Comparison of ENCODE assay signal across 25 cellular contexts in genomic region chr3:10405816-10406215, GRCh38.
A peak's percentile ranks its signal among the peaks of the same experiment; 100 is the strongest.
DNase-seq lines count a peak whose midpoint lies in the region; ATAC-seq, FAIRE-seq and TF ChIP-seq lines count a peak whose summit lies in the region.
"Had no signal": no experiment of that assay in that cellular context is flagged by ENCODE, and none has a peak within 500 bp of the region (broad histone marks: within the 10 kb centered on the region; RNA-seq: fewer than 3 reads in every experiment).

No MANE protein-coding gene starts in this region.

- H2AK5ac ChIP-seq in H1 (ENCODE audit: low read depth, low read length): no peak overlapping the region

- H2BK20ac ChIP-seq in H1 (ENCODE audit: low read length): no peak overlapping the region

- no peak for TF ChIP-seq RAD21 in HepG2 (CRISPR knock-in tag; IDR thresholded peaks at IDR 0.05)
- TF ChIP-seq RAD21 in K562 (CRISPR knock-in tag; conservative IDR thresholded peaks at IDR 0.05 in 1 of 2, IDR thresholded peaks at IDR 0.05 in 1 of 2): no peak
- TF ChIP-seq RAD21 in H1 (IDR thresholded peaks at IDR 0.05 in 1 of 2, conservative IDR thresholded peaks at IDR 0.05 in 1 of 2; ENCODE audit: low read depth in 2 of 2, low read length in 2 of 2): no peak

- no peak for TF ChIP-seq CTCF in HepG2 (CRISPR knock-in tag; IDR thresholded peaks at IDR 0.05)
- TF ChIP-seq CTCF in right lobe of liver (IDR thresholded peaks at IDR 0.05): no peak
- TF ChIP-seq CTCF in K562 (IDR thresholded peaks at IDR 0.05 in 2 of 3, conservative IDR thresholded peaks at IDR 0.05 in 1 of 3; ENCODE audit: insufficient read depth in 2 of 3, low read depth in 1 of 3, low read length in 3 of 3): no peak
- TF ChIP-seq CTCF in H1 (IDR thresholded peaks at IDR 0.05; ENCODE audit: control extremely low read depth in 1 of 3, insufficient read depth in 1 of 3, low read depth in 1 of 3, low read length in 3 of 3): no peak
- TF ChIP-seq CTCF in prostate gland (IDR thresholded peaks at IDR 0.05): no peak

- H3K4me3 ChIP-seq in HepG2 (replicated peaks in 1 of 3; ENCODE audit: insufficient read depth in 1 of 3, low read depth in 2 of 3, low read length in 3 of 3): no peak overlapping the region
- H3K4me3 ChIP-seq in right lobe of liver: no peak overlapping the region
- no peak overlapping the region for H3K4me3 ChIP-seq in K562
- H3K4me3 ChIP-seq in H1 (ENCODE audit: extremely low read depth in 1 of 4, insufficient read depth in 2 of 4, low read depth in 3 of 4, low read length in 4 of 4): no peak overlapping the region
- no peak overlapping the region for H3K4me3 ChIP-seq in prostate gland
- H3K4me3 ChIP-seq: BLaER1, GM12878 had no signal

- H3K4me2 ChIP-seq in HepG2 (ENCODE audit: low read depth, low read length) (no peak overlapping the region), K562 (ENCODE audit: insufficient read depth, low read length) (no peak overlapping the region), H1 (ENCODE audit: insufficient read depth in 1 of 2, low read depth in 2 of 2, low read length in 2 of 2) (no peak overlapping the region)
- H3K4me2 ChIP-seq: BLaER1 had no signal

- DNase-seq in HepG2 (ENCODE audit: low spot score) (no peak), right lobe of liver (no peak), K562 (ENCODE audit: extremely low read depth in 1 of 4, low spot score in 3 of 4) (no peak), H1 (ENCODE audit: low read depth in 1 of 2, low spot score in 2 of 2) (no peak), prostate gland (ENCODE audit: low spot score) (no peak), NCI-H748 (lab: John Stamatoyannopoulos, UW; ENCODE audit: unreplicated experiment) (no peak)
- DNase-seq: ACHN; BE2C; C1 segment of cervical spinal cord; CD4-positive, alpha-beta memory T cell; CD4-positive, CD25-positive, alpha-beta regulatory T cell; CD8-positive, alpha-beta memory T cell; COR-L47; DMS 273 treated with DMSO at 0.1 percent for 48 hours; DMS153; DMS53; DMS79; DND-41; EL; GDM1 had no signal

- BruUV-seq in HepG2 (replicated peaks; lab: Mats Ljungman, UMichigan): no TSS peak
- BruUV-seq in K562 (replicated peaks; lab: Mats Ljungman, UMichigan): no TSS peak

- H3K9ac ChIP-seq in HepG2 (ENCODE audit: insufficient read depth, low read depth, low read length): no peak overlapping the region
- no peak overlapping the region for H3K9ac ChIP-seq in K562 (ENCODE audit: insufficient read depth in 1 of 2, low read depth in 2 of 2, low read length in 2 of 2)
- no peak overlapping the region for H3K9ac ChIP-seq in H1 (replicated peaks in 1 of 4; ENCODE audit: extremely low read depth in 1 of 4, low read depth in 3 of 4, low read length in 3 of 4)
- H3K9ac ChIP-seq: BLaER1 had no signal

- no CpG with 5 or more reads among the region's 1 CpG for WGBS in HepG2 (ENCODE audit: low lambda C conversion rate)
- 67% methylated on average over 1 of the region's 1 CpG for WGBS in right lobe of liver (ENCODE audit: insufficient coverage, low coverage, low lambda C conversion rate, missing lambda C conversion rate)
- WGBS in K562 (ENCODE audit: insufficient coverage, low coverage, missing lambda C conversion rate): 14% methylated on average over 1 of the region's 1 CpG
- 100% methylated on average over 1 of the region's 1 CpG; no CpG with 5 or more reads in 1 of the 2 experiments for WGBS in H1 (ENCODE audit: extremely low coverage in 1 of 2, insufficient coverage in 1 of 2, insufficient read length in 1 of 2, insufficient replicate concordance in 2 of 2, low coverage in 1 of 2, low lambda C conversion rate in 2 of 2, missing lambda C conversion rate in 1 of 2), 2 experiments
- WGBS in prostate gland: 30% methylated on average over 1 of the region's 1 CpG

- no peak overlapping the region for H3K23ac ChIP-seq in H1 (ENCODE audit: insufficient read length)

- ATAC-seq in HepG2 (peak; percentile 53), right lobe of liver (no peak), K562 (peak; percentile 8; the same call in 2 of the 3 replicates)
- ATAC-seq: GM12878 had no signal

- in situ Hi-C loops in HepG2 (cut with HindIII; ENCODE audit: extremely low pct_ligation_motif_present, low pct_unique_long_range_greater_than_20kb): no loop called here
- in situ Hi-C loops in K562 (cut with MboI): no loop called here

- H4K8ac ChIP-seq in H1 (ENCODE audit: extremely low read depth, insufficient read depth, low read length): no peak overlapping the region

- H3K56ac ChIP-seq in H1 (replicated peaks; ENCODE audit: insufficient read length, low read depth, low read length): no peak overlapping the region

- no peak overlapping the region for H3K18ac ChIP-seq in H1 (ENCODE audit: extremely low read depth, low read length)

- POLR2A ChIA-PET in HepG2 (lab: Yijun Ruan, JAX): no interaction called here
- POLR2A ChIA-PET in K562 (lab: Yijun Ruan, JAX): no interaction called here
- POLR2A ChIA-PET in H1 (lab: Charles Lee; ENCODE audit: partially characterized antibody): no interaction called here

- TF ChIP-seq EP300 in HepG2 (IDR thresholded peaks at IDR 0.05; ENCODE audit: low read depth in 2 of 2, low read length in 2 of 2) (no peak), HepG2 (CRISPR knock-in tag; IDR thresholded peaks at IDR 0.05; ENCODE audit: borderline replicate concordance) (no peak), K562 (IDR thresholded peaks at IDR 0.05; ENCODE audit: low read length) (no peak), H1 (IDR thresholded peaks at IDR 0.05; ENCODE audit: borderline replicate concordance in 1 of 2, low read depth in 2 of 2, low read length in 2 of 2) (no peak)

- H2AFZ ChIP-seq in HepG2 (ENCODE audit: low read length): no peak overlapping the region
- no peak overlapping the region for H2AFZ ChIP-seq in K562 (ENCODE audit: low read depth, low read length)
- H2AFZ ChIP-seq in H1 (ENCODE audit: low read length): no peak overlapping the region

- TF ChIP-seq POLR2A in HepG2 (IDR thresholded peaks at IDR 0.05; ENCODE audit: insufficient read depth in 1 of 2, low read depth in 2 of 2, low read length in 2 of 2) (no peak), right lobe of liver (IDR thresholded peaks at IDR 0.05) (no peak), K562 (conservative IDR thresholded peaks at IDR 0.05) (no peak), H1 (IDR thresholded peaks at IDR 0.05; ENCODE audit: control extremely low read depth in 1 of 2, low read depth in 2 of 2, low read length in 2 of 2) (no peak), prostate gland (IDR thresholded peaks at IDR 0.05) (no peak)

- H3K79me1 ChIP-seq in H1 (ENCODE audit: low read depth, low read length): no peaks in the 10 kb centered on the region

- H3K9me3 ChIP-seq in HepG2 (ENCODE audit: low read length) (no peaks in the 10 kb centered on the region), right lobe of liver (no peaks in the 10 kb centered on the region), K562 (replicated peaks; ENCODE audit: control insufficient read depth, insufficient read depth, low read depth, low read length) (no peaks in the 10 kb centered on the region), H1 (ENCODE audit: insufficient read depth in 2 of 2, low read depth in 1 of 2, low read length in 1 of 2) (no peaks in the 10 kb centered on the region), prostate gland (no peaks in the 10 kb centered on the region)
- H3K9me3 ChIP-seq: BE2C, BLaER1 had no signal

- FAIRE-seq in HepG2 (lab: Jason Lieb, UNC) (no peak), K562 (lab: Jason Lieb, UNC) (no peak), H1 (lab: Jason Lieb, UNC) (no peak)
- FAIRE-seq: GM12878, GM12892, GM18507 had no signal

- H3K4me1 ChIP-seq in HepG2 (ENCODE audit: insufficient read depth, low read length) (peaks cover 12% of the 10 kb centered on the region), right lobe of liver (no peaks in the 10 kb centered on the region), K562 (replicated peaks in 1 of 2; ENCODE audit: control insufficient read depth in 2 of 2, insufficient read depth in 2 of 2, low read length in 2 of 2) (no peaks in the 10 kb centered on the region; a peak in 1 of 5 replicates), H1 (replicated peaks in 1 of 4; ENCODE audit: control insufficient read depth in 3 of 4, insufficient read depth in 4 of 4, low read length in 3 of 4) (no peaks in the 10 kb centered on the region), prostate gland (replicated peaks) (no peaks in the 10 kb centered on the region)
- H3K4me1 ChIP-seq: BE2C, BLaER1 had no signal

- H4K5ac ChIP-seq in H1 (ENCODE audit: insufficient read length, low read depth, low read length): no peak overlapping the region

- CTCF ChIA-PET in HepG2 (lab: Yijun Ruan, JAX; ENCODE audit: low intra/inter-chr PET ratio, low total read pairs): no interaction called here
- CTCF ChIA-PET in K562 (lab: Yijun Ruan, JAX; ENCODE audit: low intra/inter-chr PET ratio): no interaction called here
- CTCF ChIA-PET in H1 (lab: Charles Lee; ENCODE audit: partially characterized antibody): interaction anchor here (1.2 to 2.3 kb wide), 3 partner anchors 12 to 61 kb away, joined by 3 to 8 read pairs (median 4); no protein-coding TSS in a partner anchor

- intact Hi-C loops in HepG2 (cut with micrococcal nuclease; ENCODE audit: unreplicated experiment) (no loop called here), right lobe of liver (cut with DNase I) (no loop called here), K562 (cut with micrococcal nuclease) (loop anchor here (5.0 kb wide), 1 partner anchor 69 kb away; no protein-coding TSS in a partner anchor), prostate gland (cut with DNase I) (no loop called here)

- no peak overlapping the region for H4K91ac ChIP-seq in H1 (replicated peaks; ENCODE audit: insufficient read length, low read length)

- H3K36me3 ChIP-seq in HepG2 (replicated peaks in 1 of 2; ENCODE audit: control insufficient read depth in 1 of 2, insufficient read depth in 2 of 2, low read length in 2 of 2) (no peaks in the 10 kb centered on the region), right lobe of liver (peaks cover 0 to 55% (median 9%) of the 10 kb centered on the region in 4 donors), K562 (ENCODE audit: control insufficient read depth, insufficient read depth, low read length) (no peaks in the 10 kb centered on the region), H1 (ENCODE audit: control insufficient read depth in 2 of 4, insufficient read depth in 4 of 4, low read length in 3 of 4) (no peaks in the 10 kb centered on the region), prostate gland (no peaks in the 10 kb centered on the region)
- H3K36me3 ChIP-seq: BE2C had no signal

- H3K27ac ChIP-seq in HepG2 (ENCODE audit: extremely low read length, insufficient read depth, low read length) (peak overlapping the region; percentile 2), right lobe of liver (no peak overlapping the region), K562 (ENCODE audit: extremely low read depth, low read depth, low read length) (no peak overlapping the region), H1 (ENCODE audit: low read depth, low read length) (no peak overlapping the region), prostate gland (no peak overlapping the region)
- H3K27ac ChIP-seq: 22Rv1, BLaER1 had no signal

- H3K9me1 ChIP-seq in K562 (ENCODE audit: control insufficient read depth, insufficient read depth, low read length): no peaks in the 10 kb centered on the region

- H2BK12ac ChIP-seq in H1 (ENCODE audit: low read depth, low read length): no peak overlapping the region

- no peak overlapping the region for H2BK120ac ChIP-seq in H1 (replicated peaks; ENCODE audit: low read depth, low read length)

- H3K27me3 ChIP-seq in HepG2 (ENCODE audit: control insufficient read depth in 1 of 2, insufficient read depth in 2 of 2, low read length in 2 of 2) (no peaks in the 10 kb centered on the region; a peak in 2 of 5 replicates), right lobe of liver (no peaks in the 10 kb centered on the region), K562 (ENCODE audit: control insufficient read depth in 2 of 2, insufficient read depth in 2 of 2, low read length in 2 of 2) (peaks cover 20 to 64% of the 10 kb centered on the region in 2 experiments; a peak in 4 of 5 replicates), H1 (replicated peaks in 1 of 4; ENCODE audit: control insufficient read depth in 3 of 4, extremely low read depth in 1 of 4, insufficient read depth in 3 of 4, low read length in 3 of 4) (no peaks in the 10 kb centered on the region), prostate gland (replicated peaks; ENCODE audit: insufficient read depth) (no peaks in the 10 kb centered on the region)
- H3K27me3 ChIP-seq: BE2C, BLaER1 had no signal

- no peak overlapping the region for H3K4ac ChIP-seq in H1 (replicated peaks; ENCODE audit: insufficient read length, low read depth, low read length)

- H4K20me1 ChIP-seq in HepG2 (ENCODE audit: insufficient read depth, low read length): no peaks in the 10 kb centered on the region
- H4K20me1 ChIP-seq in K562 (replicated peaks; ENCODE audit: control insufficient read depth, insufficient read depth, low read length): no peaks in the 10 kb centered on the region; the same call in 1 of the 2 replicates
- H4K20me1 ChIP-seq in H1 (replicated peaks in 1 of 2; ENCODE audit: control insufficient read depth in 1 of 2, insufficient read depth in 2 of 2, low read length in 2 of 2): no peaks in the 10 kb centered on the region
- H4K20me1 ChIP-seq: BLaER1 had no signal

- H3K79me2 ChIP-seq in HepG2 (ENCODE audit: insufficient read depth, low read length): no peaks in the 10 kb centered on the region
- H3K79me2 ChIP-seq in K562 (ENCODE audit: control insufficient read depth, insufficient read depth, low read length): no peaks in the 10 kb centered on the region
- H3K79me2 ChIP-seq in H1 (ENCODE audit: control insufficient read depth in 1 of 2, insufficient read depth in 2 of 2, low read length in 2 of 2): no peaks in the 10 kb centered on the region

- no peak overlapping the region for H3K14ac ChIP-seq in H1 (ENCODE audit: insufficient read length)

- H2BK15ac ChIP-seq in H1 (ENCODE audit: low read length): no peak overlapping the region

- H3K23me2 ChIP-seq in H1 (ENCODE audit: low read depth, low read length): no peaks in the 10 kb centered on the region

- no peak overlapping the region for H2BK5ac ChIP-seq in H1 (ENCODE audit: low read depth, low read length)

Comparison
In these comparisons a context has a peak if more than half of its experiments do, and no peak if none do; other contexts are left out.
1. ATAC-seq: peak in HepG2 (single experiment) and K562 (single experiment); none in right lobe of liver (0 of 4).
2. Of the 241 proteins assayed by ChIP-seq in both HepG2 and K562: peak only in HepG2: none; only in K562: ELF1, ESRRA, HDAC2, KDM1A and PTBP1; in both: ZFP36 and ZKSCAN1; in neither: 234.